ENCODE assay signal across 15 cellular contexts in genomic region chr4:3250956-3251690, GRCh38. TPM values are rescaled to one million over a fixed set of nuclear protein-coding genes. Genes with fewer than 3 reads are reported as not detected.
DNase-seq lines count a peak whose midpoint lies in the region; ATAC-seq and TF ChIP-seq lines count a peak whose summit lies in the region.
"Had no signal": no experiment of that assay in that cellular context is flagged by ENCODE, and none has a peak within 500 bp of the region (broad histone marks: within the 10 kb centered on the region; RNA-seq: fewer than 3 reads in every experiment).

No MANE protein-coding gene starts in this region.

- peak; percentile 11 for DNase-seq in activated naive CD4-positive, alpha-beta T cell treated with anti-CD3 and anti-CD28 coated beads, Interleukin-2, amount 10 ng/mL, durations not matched to agents 7 days and 5 days
- no peak for DNase-seq in activated naive CD4-positive, alpha-beta T cell treated with anti-CD3 and anti-CD28 coated beads for 36 hours
- DNase-seq in RWPE2 (ENCODE audit: low spot score) (peak; percentile 56), islet precursor cell (peak; percentile 52), NCI-H510A treated with DMSO at 0.1 percent for 48 hours (lab: John Stamatoyannopoulos, UW) (no peak), ecto neural progenitor cell (ENCODE audit: low spot score) (no peak)
- no peak for DNase-seq in stimulated activated naive B cell treated with anti-CD40 and anti-IgM and Interleukin-4, amounts not matched to agents 10 μg/mL and 1 μg/mL and 100 μg/mL, for 72 hours
- DNase-seq: activated CD4-positive, alpha-beta T cell treated with anti-CD3 and anti-CD28 coated beads for 1 hour; effector CD4-positive, alpha-beta T cell; GDM1; SJCRH30 had no signal

- intact Hi-C loops in activated naive CD4-positive, alpha-beta T cell treated with anti-CD3 and anti-CD28 coated beads for 36 hours (cut with micrococcal nuclease) = no loop called here

- H3K27ac ChIP-seq in RWPE2 (ENCODE audit: poor library complexity, severe bottlenecking) = no peak overlapping the region
- H3K27ac ChIP-seq: SJCRH30 had no signal

- H3K9me3 Mint-ChIP-seq in activated naive CD4-positive, alpha-beta T cell treated with anti-CD3 and anti-CD28 coated beads, Interleukin-2, amount 10 ng/mL, durations not matched to agents 7 days and 5 days = no peaks in the 10 kb centered on the region
- H3K9me3 Mint-ChIP-seq in activated naive CD4-positive, alpha-beta T cell treated with anti-CD3 and anti-CD28 coated beads for 36 hours = no peaks in the 10 kb centered on the region
- H3K9me3 Mint-ChIP-seq in stimulated activated naive B cell treated with anti-CD40 and anti-IgM and Interleukin-4, amounts not matched to agents 10 μg/mL and 1 μg/mL and 100 μg/mL, for 72 hours = no peaks in the 10 kb centered on the region
- H3K9me3 Mint-ChIP-seq: stimulated activated naive CD8-positive, alpha-beta T cell treated with anti-CD3 and anti-CD28 coated beads, Interleukin-15, Interleukin-2, amounts not matched to agents 100 ng/mL and 50 ng/mL, for 24 hours had no signal

- CTCF ChIA-PET in activated naive CD4-positive, alpha-beta T cell treated with anti-CD3 and anti-CD28 coated beads, Interleukin-2, amount 10 ng/mL, durations not matched to agents 7 days and 5 days (lab: Charles Lee) = no interaction called here
- CTCF ChIA-PET in activated naive CD4-positive, alpha-beta T cell treated with anti-CD3 and anti-CD28 coated beads for 36 hours (lab: Charles Lee) = no interaction called here

- no peaks in the 10 kb centered on the region for H3K36me3 Mint-ChIP-seq in activated naive CD4-positive, alpha-beta T cell treated with anti-CD3 and anti-CD28 coated beads, Interleukin-2, amount 10 ng/mL, durations not matched to agents 7 days and 5 days
- peaks cover 1% of the 10 kb centered on the region for H3K36me3 Mint-ChIP-seq in activated naive CD4-positive, alpha-beta T cell treated with anti-CD3 and anti-CD28 coated beads for 36 hours (ENCODE audit: low read depth)
- peaks cover 24 to 38% of the 10 kb centered on the region in 2 donors for H3K36me3 Mint-ChIP-seq in stimulated activated naive B cell treated with anti-CD40 and anti-IgM and Interleukin-4, amounts not matched to agents 10 μg/mL and 1 μg/mL and 100 μg/mL, for 72 hours
- H3K36me3 Mint-ChIP-seq: activated naive CD8-positive, alpha-beta T cell had no signal

- H3K36me3 ChIP-seq in RWPE2 (ENCODE audit: low read depth) = no peaks in the 10 kb centered on the region
- H3K36me3 ChIP-seq: SJCRH30 had no signal

- H3K4me3 ChIP-seq in RWPE2 (ENCODE audit: severe bottlenecking) = no peak overlapping the region
- H3K4me3 ChIP-seq: K562, SJCRH30 had no signal

- no peaks in the 10 kb centered on the region for H3K9me3 ChIP-seq in RWPE2 (ENCODE audit: severe bottlenecking)
- H3K9me3 ChIP-seq: SJCRH30 had no signal

- no peaks in the 10 kb centered on the region for H3K4me1 Mint-ChIP-seq in activated naive CD4-positive, alpha-beta T cell treated with anti-CD3 and anti-CD28 coated beads, Interleukin-2, amount 10 ng/mL, durations not matched to agents 7 days and 5 days
- no peaks in the 10 kb centered on the region for H3K4me1 Mint-ChIP-seq in activated naive CD4-positive, alpha-beta T cell treated with anti-CD3 and anti-CD28 coated beads for 36 hours (ENCODE audit: low read depth)
- H3K4me1 Mint-ChIP-seq in stimulated activated naive B cell treated with anti-CD40 and anti-IgM and Interleukin-4, amounts not matched to agents 10 μg/mL and 1 μg/mL and 100 μg/mL, for 72 hours = peaks cover 7 to 8% of the 10 kb centered on the region in 2 donors

- H3K4me3 Mint-ChIP-seq in activated naive CD4-positive, alpha-beta T cell treated with anti-CD3 and anti-CD28 coated beads, Interleukin-2, amount 10 ng/mL, durations not matched to agents 7 days and 5 days = no peak overlapping the region
- no peak overlapping the region for H3K4me3 Mint-ChIP-seq in activated naive CD4-positive, alpha-beta T cell treated with anti-CD3 and anti-CD28 coated beads for 36 hours
- H3K4me3 Mint-ChIP-seq in stimulated activated naive B cell treated with anti-CD40 and anti-IgM and Interleukin-4, amounts not matched to agents 10 μg/mL and 1 μg/mL and 100 μg/mL, for 72 hours = no peak overlapping the region
- H3K4me3 Mint-ChIP-seq: activated naive CD8-positive, alpha-beta T cell; stimulated activated naive CD8-positive, alpha-beta T cell treated with anti-CD3 and anti-CD28 coated beads, Interleukin-15, Interleukin-2, amounts not matched to agents 100 ng/mL and 50 ng/mL, for 24 hours had no signal

- no peak for TF ChIP-seq CTCF in RWPE2 (IDR thresholded peaks at IDR 0.05; ENCODE audit: poor library complexity, severe bottlenecking)

- H3K4me1 ChIP-seq in RWPE2 (ENCODE audit: insufficient read depth, poor library complexity, severe bottlenecking) = no peaks in the 10 kb centered on the region
- H3K4me1 ChIP-seq: SJCRH30 had no signal

- H3K27ac Mint-ChIP-seq in activated naive CD4-positive, alpha-beta T cell treated with anti-CD3 and anti-CD28 coated beads, Interleukin-2, amount 10 ng/mL, durations not matched to agents 7 days and 5 days = no peak overlapping the region
- no peak overlapping the region for H3K27ac Mint-ChIP-seq in activated naive CD4-positive, alpha-beta T cell treated with anti-CD3 and anti-CD28 coated beads for 36 hours
- H3K27ac Mint-ChIP-seq in stimulated activated naive B cell treated with anti-CD40 and anti-IgM and Interleukin-4, amounts not matched to agents 10 μg/mL and 1 μg/mL and 100 μg/mL, for 72 hours = no peak overlapping the region
- H3K27ac Mint-ChIP-seq: activated naive CD8-positive, alpha-beta T cell; stimulated activated naive CD8-positive, alpha-beta T cell treated with anti-CD3 and anti-CD28 coated beads, Interleukin-15, Interleukin-2, amounts not matched to agents 100 ng/mL and 50 ng/mL, for 24 hours had no signal

- ATAC-seq in RWPE2 (ENCODE audit: low read depth) = no peak
- peak; percentile 64 to 75 for ATAC-seq in stimulated activated naive B cell treated with anti-CD40 and anti-IgM and Interleukin-4, amounts not matched to agents 10 μg/mL and 1 μg/mL and 100 μg/mL, for 72 hours (replicated peaks)
- no peak for ATAC-seq in GM19463 (IDR thresholded peaks at IDR 0.05; ENCODE audit: unreplicated experiment)

- no peaks in the 10 kb centered on the region for H3K27me3 Mint-ChIP-seq in activated naive CD4-positive, alpha-beta T cell treated with anti-CD3 and anti-CD28 coated beads, Interleukin-2, amount 10 ng/mL, durations not matched to agents 7 days and 5 days
- no peaks in the 10 kb centered on the region for H3K27me3 Mint-ChIP-seq in activated naive CD4-positive, alpha-beta T cell treated with anti-CD3 and anti-CD28 coated beads for 36 hours (ENCODE audit: low read depth)
- no peaks in the 10 kb centered on the region for H3K27me3 Mint-ChIP-seq in stimulated activated naive B cell treated with anti-CD40 and anti-IgM and Interleukin-4, amounts not matched to agents 10 μg/mL and 1 μg/mL and 100 μg/mL, for 72 hours
- H3K27me3 Mint-ChIP-seq: activated naive CD8-positive, alpha-beta T cell; stimulated activated naive CD8-positive, alpha-beta T cell treated with anti-CD3 and anti-CD28 coated beads, Interleukin-15, Interleukin-2, amounts not matched to agents 100 ng/mL and 50 ng/mL, for 24 hours had no signal

- no peaks in the 10 kb centered on the region for H3K27me3 ChIP-seq in RWPE2 (ENCODE audit: insufficient read depth, poor library complexity, severe bottlenecking)
- H3K27me3 ChIP-seq: SJCRH30 had no signal

RNA-seq across cellular contexts. Expression of gene MSANTD1, which starts 2.2 kb away (rescaled TPM):
- under 1 TPM; 0.49 to 0.55 TPM for total RNA-seq in activated naive CD4-positive, alpha-beta T cell treated with anti-CD3 and anti-CD28 coated beads for 36 hours

RNA-seq across cellular contexts. Expression of gene RGS12, which starts 41.7 kb away (rescaled TPM):
- total RNA-seq in activated naive CD4-positive, alpha-beta T cell treated with anti-CD3 and anti-CD28 coated beads for 36 hours = 1 to 10 TPM; 8.7 to 8.9 TPM

Comparison
In these comparisons a context has a peak if more than half of its experiments do, and no peak if none do; other contexts are left out.
1. DNase-seq: peak in activated naive CD4-positive, alpha-beta T cell treated with anti-CD3 and anti-CD28 coated beads, Interleukin-2, amount 10 ng/mL, durations not matched to agents 7 days and 5 days (single experiment), RWPE2 (single experiment) and islet precursor cell (single experiment); none in activated naive CD4-positive, alpha-beta T cell treated with anti-CD3 and anti-CD28 coated beads for 36 hours (single experiment), stimulated activated naive B cell treated with anti-CD40 and anti-IgM and Interleukin-4, amounts not matched to agents 10 μg/mL and 1 μg/mL and 100 μg/mL, for 72 hours (single experiment), NCI-H510A treated with DMSO at 0.1 percent for 48 hours (single experiment) and ecto neural progenitor cell (single experiment).
2. ATAC-seq: peak in stimulated activated naive B cell treated with anti-CD40 and anti-IgM and Interleukin-4, amounts not matched to agents 10 μg/mL and 1 μg/mL and 100 μg/mL, for 72 hours (2 of 2); none in RWPE2 (single experiment) and GM19463 (single experiment).